In genomic region chr3:27625848-27626247, GRCh38 we compare ENCODE assay signal across 18 cellular contexts.
A peak's percentile ranks its signal among the peaks of the same experiment; 100 is the strongest.
DNase-seq lines count a peak whose midpoint lies in the region; ATAC-seq, FAIRE-seq and TF ChIP-seq lines count a peak whose summit lies in the region.
"Had no signal": no experiment of that assay in that cellular context is flagged by ENCODE, and none has a peak within 500 bp of the region (broad histone marks: within the 10 kb centered on the region; RNA-seq: fewer than 3 reads in every experiment).

No MANE protein-coding gene starts in this region.

- CTCF ChIA-PET in A549 (lab: Yijun Ruan, JAX) (interaction anchor here (0.7 to 2.5 kb wide), 6 partner anchors 14 to 96 kb away, joined by 3 to 7 read pairs (median 4); partner anchors contain the start of gene EOMES), A673 (lab: Charles Lee) (no interaction called here), Panc1 (lab: Charles Lee) (no interaction called here)

- in situ Hi-C loops in Panc1 (cut with HindIII; ENCODE audit: low pct_unique_long_range_greater_than_20kb, low sequenced_read_pairs) = no loop called here

- H3K9me2 ChIP-seq in neural cell (ENCODE audit: insufficient read depth, low read length) = no peaks in the 10 kb centered on the region

- no peaks in the 10 kb centered on the region for H4K20me1 ChIP-seq in neural cell (ENCODE audit: insufficient read depth)

- WGBS in A549 (ENCODE audit: missing lambda C conversion rate) = 76% methylated on average over 3 of the region's 3 CpGs

- intact Hi-C loops in A673 (cut with micrococcal nuclease; ENCODE audit: unreplicated experiment) = no loop called here
- intact Hi-C loops in Panc1 (cut with micrococcal nuclease; ENCODE audit: unreplicated experiment) = no loop called here
- intact Hi-C loops in dorsolateral prefrontal cortex (cut with DNase I) = no loop called here

- POLR2A ChIA-PET in A549 (lab: Yijun Ruan, JAX) = interaction anchor here (0.7 kb wide), 1 partner anchor 141 kb away, joined by 4 read pairs; the partner anchor contains the start of gene SLC4A7
- POLR2A ChIA-PET in A673 (lab: Charles Lee; ENCODE audit: low non-redundant PET) = no interaction called here
- POLR2A ChIA-PET in Panc1 (lab: Charles Lee) = no interaction called here

- TF ChIP-seq CTCF in A549 (IDR thresholded peaks at IDR 0.05) (no peak), A673 (conservative IDR thresholded peaks at IDR 0.05; ENCODE audit: low read depth, low read length) (no peak), Panc1 (IDR thresholded peaks at IDR 0.05) (no peak), neural cell (IDR thresholded peaks at IDR 0.05; ENCODE audit: poor library complexity, severe bottlenecking) (no peak), dorsolateral prefrontal cortex (IDR thresholded peaks at IDR 0.05 in 54 of 56, conservative IDR thresholded peaks at IDR 0.05 in 2 of 56; ENCODE audit: low read depth in 1 of 56, partially characterized antibody in 56 of 56) (no peak)

- no peaks in the 10 kb centered on the region for H3K36me3 ChIP-seq in A673 (ENCODE audit: insufficient read depth, low read length, poor library complexity, severe bottlenecking)
- H3K36me3 ChIP-seq in Panc1 (ENCODE audit: control insufficient read depth, insufficient read depth, low read length) = no peaks in the 10 kb centered on the region
- no peaks in the 10 kb centered on the region for H3K36me3 ChIP-seq in neural cell (ENCODE audit: insufficient read depth, low read length)
- H3K36me3 ChIP-seq: BE2C, SJCRH30 had no signal

- H3K27me3 ChIP-seq in A673 (replicated peaks; ENCODE audit: insufficient read depth, low read depth, low read length, poor library complexity) = no peaks in the 10 kb centered on the region
- no peaks in the 10 kb centered on the region for H3K27me3 ChIP-seq in Panc1 (ENCODE audit: control insufficient read depth, insufficient read depth, low read length)
- no peaks in the 10 kb centered on the region for H3K27me3 ChIP-seq in neural cell (ENCODE audit: insufficient read depth, low read depth, low read length)
- no peaks in the 10 kb centered on the region for H3K27me3 ChIP-seq in dorsolateral prefrontal cortex
- H3K27me3 ChIP-seq: BE2C, SJCRH30 had no signal

- H3K4me2 ChIP-seq in A549 (peak overlapping the region; percentile 61), neural cell (ENCODE audit: low read length) (no peak overlapping the region)
- H3K4me2 ChIP-seq: KMS-11 had no signal

- DNase-seq in A549 (ENCODE audit: low read depth in 1 of 2, low spot score in 1 of 2) (no peak), A673 (ENCODE audit: low spot score) (peak; percentile 28), Panc1 (ENCODE audit: low read depth, low spot score) (no peak), dorsolateral prefrontal cortex (no peak)
- DNase-seq: BE2C; CD4-positive, alpha-beta T cell; HFFc6; NCI-H1048; NCI-H1436 treated with DMSO at 0.1 percent for 48 hours; NCI-H2081 treated with DMSO at 0.1 percent for 48 hours; NCI-H226; NCI-H526 had no signal

- no TSS peak for BruUV-seq in A673 (replicated peaks; lab: Mats Ljungman, UMichigan)
- no TSS peak for BruUV-seq in Panc1 (replicated peaks; lab: Mats Ljungman, UMichigan)

- no peaks in the 10 kb centered on the region for H3F3A ChIP-seq in neural cell (ENCODE audit: insufficient read depth, low read length, poor library complexity, severe bottlenecking)

- TF ChIP-seq EP300 in A549 (IDR thresholded peaks at IDR 0.05) (no peak), neural cell (conservative IDR thresholded peaks at IDR 0.05; ENCODE audit: poor library complexity, severe bottlenecking) (peak; percentile 79)

- ATAC-seq in A549 = no peak
- ATAC-seq in Panc1 = peak; percentile 9; the same call in 1 of the 2 replicates
- ATAC-seq in GM21381 (IDR thresholded peaks at IDR 0.05; ENCODE audit: unreplicated experiment) = no peak
- no peak for ATAC-seq in GM21723 (IDR thresholded peaks at IDR 0.05; ENCODE audit: unreplicated experiment)

- no peak for TF ChIP-seq POLR2A in A549 (IDR thresholded peaks at IDR 0.05; ENCODE audit: low read length)

- H3K4me3 ChIP-seq in A549 = no peak overlapping the region
- H3K4me3 ChIP-seq in A673 (ENCODE audit: low read depth, low read length, poor library complexity, severe bottlenecking) = no peak overlapping the region
- no peak overlapping the region for H3K4me3 ChIP-seq in Panc1 (ENCODE audit: low read depth in 2 of 2, low read length in 2 of 2)
- H3K4me3 ChIP-seq in neural cell (ENCODE audit: low read length) = no peak overlapping the region
- H3K4me3 ChIP-seq in dorsolateral prefrontal cortex = no peak overlapping the region
- H3K4me3 ChIP-seq: SJCRH30 had no signal

- TF ChIP-seq RAD21 in A549 (conservative IDR thresholded peaks at IDR 0.05 in 1 of 2, IDR thresholded peaks at IDR 0.05 in 1 of 2) (no peak), neural cell (conservative IDR thresholded peaks at IDR 0.05) (no peak)

- no peaks in the 10 kb centered on the region for H3K79me2 ChIP-seq in neural cell (replicated peaks; ENCODE audit: insufficient read depth, low read length)

- H3K9me3 ChIP-seq in A549 = no peaks in the 10 kb centered on the region; the same call in 2 of the 3 replicates
- no peaks in the 10 kb centered on the region for H3K9me3 ChIP-seq in A673 (ENCODE audit: low read depth, low read length, poor library complexity, severe bottlenecking)
- no peaks in the 10 kb centered on the region; the same call in 1 of the 2 replicates for H3K9me3 ChIP-seq in Panc1 (ENCODE audit: control insufficient read depth, insufficient read depth, low read depth, low read length)
- no peaks in the 10 kb centered on the region for H3K9me3 ChIP-seq in neural cell (ENCODE audit: low read length)
- H3K9me3 ChIP-seq: BE2C, SJCRH30 had no signal

- no peak for FAIRE-seq in A549 (lab: Jason Lieb, UNC)
- FAIRE-seq: H1 had no signal

- H2AFZ ChIP-seq in neural cell (ENCODE audit: low read depth, low read length) = no peak overlapping the region

- no peak overlapping the region for H3K9ac ChIP-seq in neural cell (ENCODE audit: low read length)
- H3K9ac ChIP-seq: KMS-11 had no signal

- H3K4me1 ChIP-seq in A549 = peaks cover 74% of the 10 kb centered on the region
- H3K4me1 ChIP-seq in A673 (ENCODE audit: insufficient read depth, low read length, poor library complexity, severe bottlenecking) = peaks cover 10% of the 10 kb centered on the region
- peaks cover 47% of the 10 kb centered on the region for H3K4me1 ChIP-seq in Panc1 (ENCODE audit: control insufficient read depth, insufficient read depth, low read length)
- H3K4me1 ChIP-seq: BE2C, SJCRH30 had no signal

- peak overlapping the region; percentile 30 to 70; a peak in 5 of 6 replicates for H3K27ac ChIP-seq in A549
- no peak overlapping the region for H3K27ac ChIP-seq in A673 (ENCODE audit: low read depth, low read length, poor library complexity, severe bottlenecking)
- H3K27ac ChIP-seq in Panc1 (ENCODE audit: low read length) = peak overlapping the region; percentile 97
- no peak overlapping the region for H3K27ac ChIP-seq in neural cell (ENCODE audit: low read length)
- no peak overlapping the region for H3K27ac ChIP-seq in dorsolateral prefrontal cortex
- H3K27ac ChIP-seq: KMS-11, SJCRH30 had no signal

TF ChIP-seq in A549, 52 proteins besides CTCF, POLR2A, EP300 and RAD21 (continues in another document):
- TF ChIP-seq CBX8 (IDR thresholded peaks at IDR 0.05) (no peak), MYC (IDR thresholded peaks at IDR 0.05; ENCODE audit: borderline replicate concordance, low read length) (no peak), MAFK (IDR thresholded peaks at IDR 0.05; ENCODE audit: partially characterized antibody) (no peak), NFE2L2 (conservative IDR thresholded peaks at IDR 0.05; ENCODE audit: low read length) (no peak), TP53 (CRISPR knock-in tag; IDR thresholded peaks at IDR 0.05) (no peak), CEBPB (IDR thresholded peaks at IDR 0.05) (no peak), PHF8 (IDR thresholded peaks at IDR 0.05; ENCODE audit: borderline replicate concordance, low read depth) (no peak), MAX (IDR thresholded peaks at IDR 0.05) (no peak), USF2 (IDR thresholded peaks at IDR 0.05) (no peak), RFX5 (IDR thresholded peaks at IDR 0.05) (no peak), CBX2 (IDR thresholded peaks at IDR 0.05; ENCODE audit: borderline replicate concordance, low read depth) (no peak)

TF ChIP-seq in neural cell, 6 proteins besides CTCF, POLR2A, EP300 and RAD21:
- TF ChIP-seq POLR2AphosphoS5 (IDR thresholded peaks at IDR 0.05) (peak; percentile 70), SMC3 (conservative IDR thresholded peaks at IDR 0.05; ENCODE audit: poor library complexity) (no peak), TAF1 (IDR thresholded peaks at IDR 0.05; ENCODE audit: low read depth) (no peak), EZH2 (IDR thresholded peaks at IDR 0.05; ENCODE audit: borderline replicate concordance, insufficient read depth, low read length, poor library complexity, severe bottlenecking) (no peak), MXI1 (conservative IDR thresholded peaks at IDR 0.05; ENCODE audit: poor library complexity, severe bottlenecking) (no peak), REST (IDR thresholded peaks at IDR 0.05; ENCODE audit: borderline replicate concordance) (no peak)

Comparison
In these comparisons a context has a peak if more than half of its experiments do, and no peak if none do; other contexts are left out.
1. H3K27ac ChIP-seq: peak in A549 (2 of 2) and Panc1 (single experiment); none in A673 (single experiment), neural cell (single experiment) and dorsolateral prefrontal cortex (0 of 59).